Comparison of ENCODE assay signal across 16 cellular contexts in genomic region chr3:152364237-152364636, GRCh38.
A peak's percentile ranks its signal among the peaks of the same experiment; 100 is the strongest.
DNase-seq lines count a peak whose midpoint lies in the region; ATAC-seq and TF ChIP-seq lines count a peak whose summit lies in the region.
"Had no signal": no experiment of that assay in that cellular context is flagged by ENCODE, and none has a peak within 500 bp of the region (broad histone marks: within the 10 kb centered on the region; RNA-seq: fewer than 3 reads in every experiment).

No MANE protein-coding gene starts in this region.

- peak overlapping the region; percentile 25 for H3K4me3 Mint-ChIP-seq in activated T-helper 17 cell treated with anti-CD3 and anti-CD28 coated beads, Interleukin-2, amount 50 U/mL, for 72 hours
- H3K4me3 Mint-ChIP-seq in naive thymus-derived CD4-positive, alpha-beta T cell: peak overlapping the region in 4 of 10 donors; percentile 9 to 30 (median 16)
- H3K4me3 Mint-ChIP-seq: endodermal cell; neural progenitor cell; T-helper 2 cell treated with Interferon-gamma antibody and Interleukin-4, amounts not matched to agents 5 μg/mL and 100 μg/mL, for 36 hours had no signal

- H3K4me1 ChIP-seq in right atrium auricular region: peaks cover 0 to 62% of the 10 kb centered on the region in 2 donors
- peaks cover 4% of the 10 kb centered on the region for H3K4me1 ChIP-seq in right cardiac atrium (ENCODE audit: control insufficient read depth, insufficient read depth, low read length)
- peaks cover 5 to 30% of the 10 kb centered on the region in 2 donors for H3K4me1 ChIP-seq in naive thymus-derived CD4-positive, alpha-beta T cell (ENCODE audit: control insufficient read depth in 2 of 2, insufficient read depth in 2 of 2, low read length in 2 of 2)
- peaks cover 0 to 87% (median 29%) of the 10 kb centered on the region in 4 donors for H3K4me1 ChIP-seq in tibial artery

- no peaks in the 10 kb centered on the region for H3K9me3 ChIP-seq in right atrium auricular region
- no peaks in the 10 kb centered on the region for H3K9me3 ChIP-seq in right cardiac atrium (ENCODE audit: control insufficient read depth, low read length)
- H3K9me3 ChIP-seq in naive thymus-derived CD4-positive, alpha-beta T cell (ENCODE audit: control insufficient read depth in 2 of 3, low read length in 3 of 3): no peaks in the 10 kb centered on the region
- no peaks in the 10 kb centered on the region for H3K9me3 ChIP-seq in tibial artery

- ATAC-seq in right cardiac atrium: no peak
- peak; percentile 44 for ATAC-seq in activated T-helper 17 cell treated with anti-CD3 and anti-CD28 coated beads, Interleukin-2, amount 50 U/mL, for 72 hours (replicated peaks)
- ATAC-seq in naive thymus-derived CD4-positive, alpha-beta T cell: no peak

- no peaks in the 10 kb centered on the region for H3K9me3 Mint-ChIP-seq in activated T-helper 17 cell treated with anti-CD3 and anti-CD28 coated beads, Interleukin-2, amount 50 U/mL, for 72 hours
- H3K9me3 Mint-ChIP-seq in naive thymus-derived CD4-positive, alpha-beta T cell: peaks cover 0 to 22% (median 4%) of the 10 kb centered on the region in 11 donors

- H3K27me3 ChIP-seq in right atrium auricular region (no peaks in the 10 kb centered on the region), right cardiac atrium (ENCODE audit: control insufficient read depth, insufficient read depth) (no peaks in the 10 kb centered on the region), tibial artery (no peaks in the 10 kb centered on the region)
- no peaks in the 10 kb centered on the region for H3K27me3 ChIP-seq in naive thymus-derived CD4-positive, alpha-beta T cell (ENCODE audit: control insufficient read depth in 2 of 2, insufficient read depth in 2 of 2, low read length in 2 of 2)
- H3K27me3 ChIP-seq: neural progenitor cell had no signal

- H3K27ac ChIP-seq in right atrium auricular region (peak overlapping the region; percentile 10 to 45), right cardiac atrium (ENCODE audit: low read length) (no peak overlapping the region), tibial artery (peak overlapping the region; percentile 41 to 60)
- no peak overlapping the region for H3K27ac ChIP-seq in naive thymus-derived CD4-positive, alpha-beta T cell (ENCODE audit: low read depth, low read length)
- H3K27ac ChIP-seq: neural progenitor cell, skin epidermis had no signal

- H3K36me3 ChIP-seq in right atrium auricular region (no peaks in the 10 kb centered on the region), tibial artery (no peaks in the 10 kb centered on the region)
- peaks cover 4 to 23% (median 12%) of the 10 kb centered on the region in 3 experiments for H3K36me3 ChIP-seq in naive thymus-derived CD4-positive, alpha-beta T cell (ENCODE audit: control insufficient read depth in 2 of 3, insufficient read depth in 3 of 3, low read length in 3 of 3)
- H3K36me3 ChIP-seq: neural progenitor cell had no signal

- CTCF ChIA-PET in naive thymus-derived CD4-positive, alpha-beta T cell (lab: Charles Lee): interaction anchor here (1.0 kb wide), 1 partner anchor 17 kb away, joined by 3 read pairs; no protein-coding TSS in a partner anchor

- peaks cover 66% of the 10 kb centered on the region for H3K4me1 Mint-ChIP-seq in activated T-helper 17 cell treated with anti-CD3 and anti-CD28 coated beads, Interleukin-2, amount 50 U/mL, for 72 hours
- peaks cover 44 to 88% (median 79%) of the 10 kb centered on the region in 7 donors for H3K4me1 Mint-ChIP-seq in naive thymus-derived CD4-positive, alpha-beta T cell

- H3K27ac Mint-ChIP-seq in activated T-helper 17 cell treated with anti-CD3 and anti-CD28 coated beads, Interleukin-2, amount 50 U/mL, for 72 hours: peak overlapping the region; percentile 49
- peak overlapping the region in 7 of 9 donors; percentile 33 to 88 (median 79) for H3K27ac Mint-ChIP-seq in naive thymus-derived CD4-positive, alpha-beta T cell
- H3K27ac Mint-ChIP-seq: endodermal cell; neural progenitor cell; T-helper 2 cell treated with Interferon-gamma antibody and Interleukin-4, amounts not matched to agents 5 μg/mL and 100 μg/mL, for 36 hours had no signal

- no peak for TF ChIP-seq CTCF in right atrium auricular region (IDR thresholded peaks at IDR 0.05)
- TF ChIP-seq CTCF in tibial artery (IDR thresholded peaks at IDR 0.05): no peak

- no peak for DNase-seq in right atrium auricular region (ENCODE audit: low spot score)
- no peak for DNase-seq in right cardiac atrium
- no peak for DNase-seq in naive thymus-derived CD4-positive, alpha-beta T cell
- DNase-seq in tibial artery: no peak
- no peak for DNase-seq in NOMO-1 treated with DMSO at 0.1 percent for 48 hours (lab: John Stamatoyannopoulos, UW; ENCODE audit: unreplicated experiment)
- no peak for DNase-seq in NCI-H510A treated with DMSO at 0.1 percent for 48 hours (lab: John Stamatoyannopoulos, UW)
- no peak for DNase-seq in RPMI8226
- DNase-seq: activated CD4-positive, alpha-beta T cell treated with anti-CD3 and anti-CD28 coated beads for 48 hours; activated gamma-delta T cell treated with Interleukin-2 at 50 U/mL for 16 hours; endodermal cell; NCI-H1694 treated with DMSO at 0.1 percent for 48 hours; stimulated activated naive CD4-positive, alpha-beta T cell treated with Interleukin-2 at 50 U/mL for 16 hours had no signal

- H3K36me3 Mint-ChIP-seq in activated T-helper 17 cell treated with anti-CD3 and anti-CD28 coated beads, Interleukin-2, amount 50 U/mL, for 72 hours (ENCODE audit: low read depth): peaks cover 91% of the 10 kb centered on the region
- H3K36me3 Mint-ChIP-seq in naive thymus-derived CD4-positive, alpha-beta T cell: peaks cover 10 to 81% (median 60%) of the 10 kb centered on the region in 5 donors

- no peak overlapping the region for H3K4me3 ChIP-seq in right atrium auricular region
- H3K4me3 ChIP-seq in right cardiac atrium (ENCODE audit: low read length): no peak overlapping the region
- no peak overlapping the region for H3K4me3 ChIP-seq in naive thymus-derived CD4-positive, alpha-beta T cell (ENCODE audit: low read length)
- H3K4me3 ChIP-seq in tibial artery: no peak overlapping the region
- H3K4me3 ChIP-seq: neural progenitor cell, skin epidermis had no signal

- no peaks in the 10 kb centered on the region for H3K27me3 Mint-ChIP-seq in activated T-helper 17 cell treated with anti-CD3 and anti-CD28 coated beads, Interleukin-2, amount 50 U/mL, for 72 hours
- H3K27me3 Mint-ChIP-seq in naive thymus-derived CD4-positive, alpha-beta T cell: no peaks in the 10 kb centered on the region

- intact Hi-C loops in right cardiac atrium (cut with DNase I): no loop called here
- intact Hi-C loops in naive thymus-derived CD4-positive, alpha-beta T cell (cut with micrococcal nuclease): loop anchor here in 1 of 2 donors (1.0 to 2.0 kb wide), 2 partner anchors 9 to 15 kb away; no protein-coding TSS in a partner anchor
- intact Hi-C loops in tibial artery (cut with DNase I; ENCODE audit: low total_unique reads): no loop called here

- POLR2A ChIA-PET in naive thymus-derived CD4-positive, alpha-beta T cell (lab: Charles Lee): interaction anchor here (0.7 to 1.8 kb wide), 7 partner anchors 9 to 116 kb away, joined by 3 to 7 read pairs (median 4); no protein-coding TSS in a partner anchor

Comparison
In these comparisons a context has a peak if more than half of its experiments do, and no peak if none do; other contexts are left out.
1. H3K27ac ChIP-seq: peak in right atrium auricular region (2 of 2) and tibial artery (2 of 2); none in right cardiac atrium (single experiment) and naive thymus-derived CD4-positive, alpha-beta T cell (single experiment).